18 cellular contexts compared by ENCODE assay signal in genomic region chr18:62933261-62933887, GRCh38.
"Had no signal": no experiment of that assay in that cellular context is flagged by ENCODE, and none has a peak within 500 bp of the region (broad histone marks: within the 10 kb centered on the region; RNA-seq: fewer than 3 reads in every experiment).

No MANE protein-coding gene starts in this region.

- H3K36me3 ChIP-seq: neutrophil, sigmoid colon, thyroid gland had no signal

- H3K27me3 ChIP-seq: foreskin keratinocyte, neutrophil, sigmoid colon, thyroid gland had no signal

- ATAC-seq: foreskin keratinocyte; left colon; naive thymus-derived CD4-positive, alpha-beta T cell; psoas muscle had no signal

- DNase-seq: effector CD4-positive, alpha-beta T cell; endodermal cell; erythroblast; foreskin keratinocyte; hippocampal formation; left colon; mammary epithelial cell; naive thymus-derived CD4-positive, alpha-beta T cell; psoas muscle; retina; sigmoid colon; stimulated activated CD4-positive, alpha-beta T cell treated with anti-CD3 and anti-CD28 coated beads, Interleukin-2, amount 100 ng/mL, for 48 hours; stimulated activated naive CD4-positive, alpha-beta T cell treated with Interleukin-2 at 50 U/mL for 16 hours; thyroid gland had no signal

- H3K4me1 ChIP-seq: foreskin keratinocyte, psoas muscle had no signal

- H3K4me1 Mint-ChIP-seq: endodermal cell had no signal

- H3K27ac ChIP-seq: coronary artery, foreskin keratinocyte, neutrophil, psoas muscle, sigmoid colon, skin epidermis, thyroid gland had no signal

- H3K27me3 Mint-ChIP-seq: naive thymus-derived CD4-positive, alpha-beta T cell; type B pancreatic cell had no signal

- H3K9me3 ChIP-seq: neutrophil, sigmoid colon, thyroid gland had no signal

- H3K4me3 ChIP-seq: coronary artery, psoas muscle, sigmoid colon, skin epidermis, thyroid gland had no signal

- H3K27ac Mint-ChIP-seq: endodermal cell; naive thymus-derived CD4-positive, alpha-beta T cell; type B pancreatic cell had no signal

- H3K4me3 Mint-ChIP-seq: endodermal cell; naive thymus-derived CD4-positive, alpha-beta T cell; type B pancreatic cell had no signal
